In genomic region chr2:238720232-238720672, GRCh38 we compare ENCODE assay signal across 8 cellular contexts.
A peak's percentile ranks its signal among the peaks of the same experiment; 100 is the strongest.
DNase-seq lines count a peak whose midpoint lies in the region; ATAC-seq and TF ChIP-seq lines count a peak whose summit lies in the region.

No MANE protein-coding gene starts in this region.

- no TSS peak for BruUV-seq in A673 (replicated peaks; lab: Mats Ljungman, UMichigan)

- H3K36me3 ChIP-seq in A673 (ENCODE audit: insufficient read depth, low read length, poor library complexity, severe bottlenecking) (no peaks in the 10 kb centered on the region), right atrium auricular region (no peaks in the 10 kb centered on the region)

- no peaks in the 10 kb centered on the region for H3K9me3 ChIP-seq in A673 (ENCODE audit: low read depth, low read length, poor library complexity, severe bottlenecking)
- H3K9me3 ChIP-seq in right atrium auricular region, result no peaks in the 10 kb centered on the region

- in situ Hi-C loops in GM13977 (cut with MboI; ENCODE audit: low pct_unique_long_range_greater_than_20kb, low sequenced_read_pairs, unreplicated experiment), result no loop called here

- H3K27me3 ChIP-seq in A673 (replicated peaks; ENCODE audit: insufficient read depth, low read depth, low read length, poor library complexity) (peaks cover 9% of the 10 kb centered on the region), right atrium auricular region (no peaks in the 10 kb centered on the region)

- POLR2A ChIA-PET in A673 (lab: Charles Lee; ENCODE audit: low non-redundant PET), result no interaction called here

- CTCF ChIA-PET in A673 (lab: Charles Lee), result no interaction called here

- intact Hi-C loops in A673 (cut with micrococcal nuclease; ENCODE audit: unreplicated experiment), result no loop called here

- H3K4me3 ChIP-seq in A673 (ENCODE audit: low read depth, low read length, poor library complexity, severe bottlenecking), result no peak overlapping the region
- no peak overlapping the region for H3K4me3 ChIP-seq in right atrium auricular region

- TF ChIP-seq CTCF in A673 (conservative IDR thresholded peaks at IDR 0.05; ENCODE audit: low read depth, low read length) (peak; percentile 72), GM13977 (IDR thresholded peaks at IDR 0.05; ENCODE audit: extremely low read depth, insufficient read depth, missing control alignments) (peak; percentile 46), right atrium auricular region (IDR thresholded peaks at IDR 0.05) (peak; percentile 20 to 61)

- DNase-seq in A673 (ENCODE audit: low spot score) (peak; percentile 52), GM13977 (ENCODE audit: low spot score) (peak; percentile 61), NCI-H82 (lab: John Stamatoyannopoulos, UW) (peak; percentile 81), right atrium auricular region (ENCODE audit: low spot score) (peak; percentile 72), caudate nucleus (lab: John Stamatoyannopoulos, UW) (no peak)
- DNase-seq in activated naive CD4-positive, alpha-beta T cell treated with Interleukin-2 at 50 U/mL for 16 hours, result peak; percentile 30
- peak; percentile 59 to 62 for DNase-seq in stimulated activated CD4-positive, alpha-beta T cell treated with anti-CD3 and anti-CD28 coated beads, Interleukin-2, amount 100 ng/mL, for 48 hours

- no peak for ATAC-seq in HG03025 (IDR thresholded peaks at IDR 0.05; ENCODE audit: low FRiP score, unreplicated experiment)

- H3K27ac ChIP-seq in A673 (ENCODE audit: low read depth, low read length, poor library complexity, severe bottlenecking) (no peak overlapping the region), right atrium auricular region (no peak overlapping the region), caudate nucleus (ENCODE audit: low read depth, low read length) (no peak overlapping the region)

- H3K4me1 ChIP-seq in A673 (ENCODE audit: insufficient read depth, low read length, poor library complexity, severe bottlenecking), result no peaks in the 10 kb centered on the region
- H3K4me1 ChIP-seq in right atrium auricular region, result no peaks in the 10 kb centered on the region

Comparison
In these comparisons a context has a peak if more than half of its experiments do, and no peak if none do; other contexts are left out.
1. DNase-seq: peak in A673 (single experiment), GM13977 (single experiment), NCI-H82 (single experiment), activated naive CD4-positive, alpha-beta T cell treated with Interleukin-2 at 50 U/mL for 16 hours (single experiment), right atrium auricular region (single experiment) and stimulated activated CD4-positive, alpha-beta T cell treated with anti-CD3 and anti-CD28 coated beads, Interleukin-2, amount 100 ng/mL, for 48 hours (2 of 2); none in caudate nucleus (0 of 61).
2. Peak in every context shown above with its lines, with median percentiles within 50 percentile points of each other: CTCF ChIP-seq.